ENCODE assay signal across 27 cellular contexts in the genomic region with DNA sequence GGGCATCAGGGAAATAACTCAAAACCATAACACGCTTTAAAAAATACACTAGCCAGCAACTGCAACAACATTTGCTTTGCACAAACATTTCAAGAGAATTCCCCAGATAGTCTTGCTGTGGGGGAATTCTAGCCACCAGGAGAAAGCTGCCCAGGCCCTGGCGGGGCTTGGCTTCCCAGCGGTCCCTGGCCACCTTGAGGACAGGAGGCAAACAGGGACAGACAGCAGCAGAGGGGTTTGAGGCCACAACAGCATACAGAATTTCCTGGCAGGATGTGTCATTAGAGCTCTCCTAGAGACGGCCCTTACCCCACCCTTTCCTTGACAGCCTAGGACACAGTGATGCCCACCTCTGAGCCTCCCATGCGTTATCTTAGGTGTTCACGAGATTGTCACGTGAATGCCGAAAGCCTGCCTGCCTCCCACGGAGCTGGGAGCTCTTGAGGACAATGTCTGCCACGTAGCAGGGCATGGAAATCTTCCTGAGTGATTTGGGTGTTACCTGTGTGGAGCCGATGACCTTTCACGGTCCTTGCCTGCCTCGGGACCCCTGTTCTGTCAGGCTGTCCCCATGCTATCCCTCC.
"Had no signal": no experiment of that assay in that cellular context is flagged by ENCODE, and none has a peak within 500 bp of the region (broad histone marks: within the 10 kb centered on the region; RNA-seq: fewer than 3 reads in every experiment).

No MANE protein-coding gene starts in this region.

- H3K4me3 Mint-ChIP-seq: endodermal cell; naive thymus-derived CD8-positive, alpha-beta T cell; stimulated activated naive CD8-positive, alpha-beta T cell treated with anti-CD3 and anti-CD28 coated beads, Interleukin-15, amount 100 ng/mL, for 72 hours had no signal

- H3K4me1 Mint-ChIP-seq: endodermal cell; naive thymus-derived CD8-positive, alpha-beta T cell; stimulated activated naive CD8-positive, alpha-beta T cell treated with anti-CD3 and anti-CD28 coated beads, Interleukin-15, amount 100 ng/mL, for 72 hours had no signal

- ATAC-seq: foreskin keratinocyte; gastroesophageal sphincter; left ventricle myocardium superior; lower lobe of right lung; naive thymus-derived CD8-positive, alpha-beta T cell; sciatic nerve had no signal

- H3K4me3 ChIP-seq: dorsolateral prefrontal cortex, esophagus muscularis mucosa, gastroesophageal sphincter, lower lobe of right lung, pancreas, smooth muscle cell, suprapubic skin, vagina had no signal

- H3K27ac Mint-ChIP-seq: endodermal cell; naive thymus-derived CD8-positive, alpha-beta T cell; stimulated activated naive CD8-positive, alpha-beta T cell treated with anti-CD3 and anti-CD28 coated beads, Interleukin-15, amount 100 ng/mL, for 72 hours had no signal

- H3K27me3 ChIP-seq: foreskin keratinocyte, vagina had no signal

- H3K36me3 ChIP-seq: esophagus muscularis mucosa, gastroesophageal sphincter, lower lobe of right lung, neutrophil, pancreas, suprapubic skin, vagina had no signal

- H3K9me3 ChIP-seq: esophagus muscularis mucosa, lower lobe of right lung, neutrophil, pancreas, suprapubic skin, vagina had no signal

- H3K4me1 ChIP-seq: esophagus muscularis mucosa, foreskin keratinocyte, gastroesophageal sphincter, lower lobe of right lung, pancreas, vagina had no signal

- H3K4me2 ChIP-seq: smooth muscle cell had no signal

- FAIRE-seq: colon, endothelial cell of umbilical vein, keratinocyte, pancreas had no signal

- DNase-seq: dorsolateral prefrontal cortex; effector CD4-positive, alpha-beta T cell; endodermal cell; foreskin keratinocyte; hypothalamus; left ventricle myocardium superior; lower lobe of right lung; naive thymus-derived CD8-positive, alpha-beta T cell; pancreas; retina; stimulated activated CD4-positive, alpha-beta T cell treated with anti-CD3 and anti-CD28 coated beads, Interleukin-12 subunit alpha, Interleukin-12 subunit beta, amount 100 ng/mL, for 4 hours; stimulated activated CD4-positive, alpha-beta T cell treated with anti-CD3 and anti-CD28 coated beads, Interleukin-1b, Interleukin-23, amount 100 ng/mL, for 48 hours; stimulated activated CD4-positive, alpha-beta T cell treated with anti-CD3 and anti-CD28 coated beads, Interleukin-4, amount 100 ng/mL, for 1 hour; stimulated activated CD8-positive, alpha-beta memory T cell treated with anti-CD3 and anti-CD28 coated beads, Interleukin-4, amount 100 ng/mL, for 48 hours; stimulated activated naive CD4-positive, alpha-beta T cell; stimulated activated naive CD8-positive, alpha-beta T cell treated with anti-CD3 and anti-CD28 coated beads, Interleukin-15, amount 100 ng/mL, for 72 hours; trophoblast cell had no signal

- H3K27ac ChIP-seq: esophagus muscularis mucosa, foreskin keratinocyte, gastroesophageal sphincter, lower lobe of right lung, neutrophil, pancreas, suprapubic skin, vagina had no signal
